Comparison of ENCODE assay signal across 11 cellular contexts in genomic region chr19:3722443-3723109, GRCh38. TPM values are rescaled to one million over a fixed set of nuclear protein-coding genes. Genes with fewer than 3 reads are reported as not detected.
A peak's percentile ranks its signal among the peaks of the same experiment; 100 is the strongest.
DNase-seq lines count a peak whose midpoint lies in the region; ATAC-seq and TF ChIP-seq lines count a peak whose summit lies in the region.
"Had no signal": no experiment of that assay in that cellular context is flagged by ENCODE, and none has a peak within 500 bp of the region (broad histone marks: within the 10 kb centered on the region; RNA-seq: fewer than 3 reads in every experiment).

No MANE protein-coding gene starts in this region.

- no peak overlapping the region for H3K27ac ChIP-seq in MM.1S (ENCODE audit: low read length)

- H3K79me2 ChIP-seq in MM.1S (ENCODE audit: low read length): no peaks in the 10 kb centered on the region

- H3F3A ChIP-seq in MM.1S (ENCODE audit: insufficient read depth, low read length): no peaks in the 10 kb centered on the region; the same call in 1 of the 2 replicates

- H3K27me3 ChIP-seq in MM.1S (replicated peaks; ENCODE audit: insufficient read depth, low read length): peaks cover 44% of the 10 kb centered on the region

- H3K27me3 Mint-ChIP-seq in naive thymus-derived CD8-positive, alpha-beta T cell: peaks cover 0 to 9% (median 2%) of the 10 kb centered on the region in 5 donors

- no peaks in the 10 kb centered on the region for H3K36me3 ChIP-seq in MM.1S (replicated peaks; ENCODE audit: insufficient read depth, low read length)

- H3K4me1 ChIP-seq in MM.1S (ENCODE audit: low read length): peaks cover 8% of the 10 kb centered on the region; the same call in 1 of the 2 replicates

- no peaks in the 10 kb centered on the region for H3K9me3 Mint-ChIP-seq in naive thymus-derived CD8-positive, alpha-beta T cell

- H3K9me3 ChIP-seq in MM.1S (replicated peaks; ENCODE audit: insufficient read depth, low read length): no peaks in the 10 kb centered on the region

- H3K4me2 ChIP-seq in MM.1S (ENCODE audit: low read depth, low read length): peak overlapping the region; percentile 58; the same call in 1 of the 2 replicates

- H3K4me1 Mint-ChIP-seq in naive thymus-derived CD8-positive, alpha-beta T cell: peaks cover 5 to 31% (median 15%) of the 10 kb centered on the region in 4 donors

- no peak for ATAC-seq in naive thymus-derived CD8-positive, alpha-beta T cell
- ATAC-seq in GM21367 (IDR thresholded peaks at IDR 0.05; ENCODE audit: unreplicated experiment): no peak

- H4K20me1 ChIP-seq in MM.1S (ENCODE audit: insufficient read depth, low read length): no peaks in the 10 kb centered on the region

- no peak overlapping the region for H2AFZ ChIP-seq in MM.1S (ENCODE audit: low read length)

- H3K4me3 ChIP-seq in MM.1S (ENCODE audit: low read length): no peak overlapping the region

- DNase-seq in COLO668 (lab: John Stamatoyannopoulos, UW; ENCODE audit: unreplicated experiment) (peak; percentile 66), MM.1S (no peak), ecto neural progenitor cell (ENCODE audit: low spot score) (peak; percentile 73), head of caudate nucleus (no peak), RKO (ENCODE audit: low spot score) (no peak), NCI-H2107 (lab: John Stamatoyannopoulos, UW) (no peak)
- no peak for DNase-seq in naive thymus-derived CD8-positive, alpha-beta T cell
- DNase-seq: DND-41 had no signal

- no peak overlapping the region for H3K9ac ChIP-seq in MM.1S (ENCODE audit: low read length)

- H3K36me3 Mint-ChIP-seq in naive thymus-derived CD8-positive, alpha-beta T cell: no peaks in the 10 kb centered on the region

- peak overlapping the region in 2 of 10 donors; percentile 28 to 47 for H3K27ac Mint-ChIP-seq in naive thymus-derived CD8-positive, alpha-beta T cell

- POLR2A ChIA-PET in naive thymus-derived CD8-positive, alpha-beta T cell (lab: Charles Lee): interaction anchor here (0.5 to 3.3 kb wide), 4 partner anchors 8 to 265 kb away, joined by 3 to 19 read pairs (median 6); partner anchors contain the start of genes APBA3 and MRPL54

- peak overlapping the region; percentile 75 to 90 (median 80) for H3K4me3 Mint-ChIP-seq in naive thymus-derived CD8-positive, alpha-beta T cell

- intact Hi-C loops in head of caudate nucleus (cut with DNase I): no loop called here

- no peak for TF ChIP-seq CTCF in MM.1S (IDR thresholded peaks at IDR 0.05; ENCODE audit: low read length)

- H3K9me2 ChIP-seq in MM.1S (replicated peaks; ENCODE audit: insufficient read depth, low read length): no peaks in the 10 kb centered on the region

RNA-seq across cellular contexts. Expression of gene TJP3, which starts 14.4 kb away (rescaled TPM):
- 10 to 100 TPM; 13.0 TPM for total RNA-seq in naive thymus-derived CD8-positive, alpha-beta T cell
- polyA plus RNA-seq in naive thymus-derived CD8-positive, alpha-beta T cell: 10 to 100 TPM in 1 of 3 donors, 1 to 10 TPM in 2; 5.2 to 11.1 (median 8.9) TPM

RNA-seq across cellular contexts. Expression of gene PIP5K1C, which starts 22.3 kb away (rescaled TPM):
- total RNA-seq in naive thymus-derived CD8-positive, alpha-beta T cell: 10 to 100 TPM; 30.6 to 32.0 TPM
- polyA plus RNA-seq in naive thymus-derived CD8-positive, alpha-beta T cell: 10 to 100 TPM in 1 of 3 donors, 1 to 10 TPM in 2; 3.9 to 10.1 (median 7.4) TPM

RNA-seq across cellular contexts. Expression of gene APBA3, which starts 38.9 kb away (rescaled TPM):
- 10 to 100 TPM; 72.8 to 80.4 TPM for total RNA-seq in naive thymus-derived CD8-positive, alpha-beta T cell
- 10 to 100 TPM; 25.0 to 33.0 (median 27.1) TPM for polyA plus RNA-seq in naive thymus-derived CD8-positive, alpha-beta T cell

RNA-seq across cellular contexts. Expression of gene MRPL54, which starts 39.9 kb away (rescaled TPM):
- 10 to 100 TPM; 51.6 to 51.9 TPM for total RNA-seq in naive thymus-derived CD8-positive, alpha-beta T cell
- polyA plus RNA-seq in naive thymus-derived CD8-positive, alpha-beta T cell: 100 to 1,000 TPM in 2 of 3 donors, 10 to 100 TPM in 1; 92.5 to 168 (median 120) TPM

RNA-seq across cellular contexts. Expression of gene RAX2, which starts 49.5 kb away (rescaled TPM):
- not detected for total RNA-seq in naive thymus-derived CD8-positive, alpha-beta T cell
- polyA plus RNA-seq in naive thymus-derived CD8-positive, alpha-beta T cell: not detected
- total RNA-seq: M059J had no signal
- polyA plus RNA-seq: neural cell had no signal

Comparison
In these comparisons a context has a peak if more than half of its experiments do, and no peak if none do; other contexts are left out.
1. DNase-seq: peak in COLO668 (single experiment) and ecto neural progenitor cell (single experiment); none in MM.1S (single experiment), naive thymus-derived CD8-positive, alpha-beta T cell (0 of 10), head of caudate nucleus (0 of 42), RKO (single experiment) and NCI-H2107 (single experiment).